In genomic region chr14:51398898-51399297, GRCh38 we compare ENCODE assay signal across 10 cellular contexts.
DNase-seq lines count a peak whose midpoint lies in the region; TF ChIP-seq lines count a peak whose summit lies in the region.
"Had no signal": no experiment of that assay in that cellular context is flagged by ENCODE, and none has a peak within 500 bp of the region (broad histone marks: within the 10 kb centered on the region; RNA-seq: fewer than 3 reads in every experiment).

No MANE protein-coding gene starts in this region.

- H3K27ac ChIP-seq in colonic mucosa = no peak overlapping the region
- H3K27ac ChIP-seq: WERI-Rb-1 had no signal

- no peaks in the 10 kb centered on the region for H3K36me3 ChIP-seq in BJ (ENCODE audit: control insufficient read depth, insufficient read depth, low read length)
- no peaks in the 10 kb centered on the region for H3K36me3 ChIP-seq in colonic mucosa
- H3K36me3 ChIP-seq in BE2C = no peaks in the 10 kb centered on the region
- H3K36me3 ChIP-seq: WERI-Rb-1 had no signal

- no peak overlapping the region for H3K9ac ChIP-seq in colonic mucosa (ENCODE audit: low read depth in 2 of 2, low read length in 2 of 2)

- CTCF ChIA-PET in BJ (lab: Yijun Ruan, JAX) = interaction anchor here (1.0 to 1.3 kb wide), 2 partner anchors 30 to 80 kb away, joined by 3 to 5 read pairs; no protein-coding TSS in a partner anchor

- H3K27me3 ChIP-seq in BJ (ENCODE audit: control insufficient read depth, insufficient read depth, low read length) (no peaks in the 10 kb centered on the region), colonic mucosa (no peaks in the 10 kb centered on the region), BE2C (no peaks in the 10 kb centered on the region)

- POLR2A ChIA-PET in BJ (lab: Charles Lee) = no interaction called here

- DNase-seq in BJ (ENCODE audit: low read depth) (peak; percentile 59), NCI-H1694 treated with DMSO at 0.1 percent for 48 hours (lab: John Stamatoyannopoulos, UW) (peak; percentile 44), dedifferentiated amniotic fluid mesenchymal stem cell (ENCODE audit: extremely low spot score) (peak; percentile 44), myocyte (ENCODE audit: low read depth) (peak; percentile 61), HT-29 (ENCODE audit: low spot score) (no peak), colonic mucosa (no peak), GM10266 (ENCODE audit: extremely low spot score) (no peak), BE2C (no peak)
- DNase-seq: posterior cingulate gyrus, WERI-Rb-1 had no signal

- 0 out of 2 replicates have a peak, but pooled peaks have one; percentile 10 for TF ChIP-seq CTCF in BJ (IDR thresholded peaks at IDR 0.05; ENCODE audit: insufficient read depth, low read depth, low read length)
- no peak for TF ChIP-seq CTCF in colonic mucosa (IDR thresholded peaks at IDR 0.05)
- no peak for TF ChIP-seq CTCF in GM10266 (IDR thresholded peaks at IDR 0.05; ENCODE audit: control insufficient read depth, insufficient read depth, low read depth, missing control alignments)
- no peak for TF ChIP-seq CTCF in BE2C (IDR thresholded peaks at IDR 0.05; ENCODE audit: low read depth, low read length)

- intact Hi-C loops in colonic mucosa (cut with DNase I) = no loop called here

- H3K4me3 ChIP-seq in BJ (ENCODE audit: low read depth, low read length) (no peak overlapping the region), colonic mucosa (no peak overlapping the region), BE2C (ENCODE audit: low read depth, low read length) (no peak overlapping the region)

- no peaks in the 10 kb centered on the region for H3K4me1 ChIP-seq in colonic mucosa
- peaks cover 26% of the 10 kb centered on the region for H3K4me1 ChIP-seq in BE2C

- no peaks in the 10 kb centered on the region for H3K9me3 ChIP-seq in colonic mucosa
- H3K9me3 ChIP-seq in BE2C = no peaks in the 10 kb centered on the region

Comparison
In these comparisons a context has a peak if more than half of its experiments do, and no peak if none do; other contexts are left out.
1. DNase-seq: peak in BJ (single experiment), NCI-H1694 treated with DMSO at 0.1 percent for 48 hours (single experiment), dedifferentiated amniotic fluid mesenchymal stem cell (single experiment) and myocyte (single experiment); none in HT-29 (single experiment), colonic mucosa (single experiment), GM10266 (single experiment) and BE2C (single experiment).